Comparison of ENCODE assay signal across 8 cellular contexts in the genomic region with DNA sequence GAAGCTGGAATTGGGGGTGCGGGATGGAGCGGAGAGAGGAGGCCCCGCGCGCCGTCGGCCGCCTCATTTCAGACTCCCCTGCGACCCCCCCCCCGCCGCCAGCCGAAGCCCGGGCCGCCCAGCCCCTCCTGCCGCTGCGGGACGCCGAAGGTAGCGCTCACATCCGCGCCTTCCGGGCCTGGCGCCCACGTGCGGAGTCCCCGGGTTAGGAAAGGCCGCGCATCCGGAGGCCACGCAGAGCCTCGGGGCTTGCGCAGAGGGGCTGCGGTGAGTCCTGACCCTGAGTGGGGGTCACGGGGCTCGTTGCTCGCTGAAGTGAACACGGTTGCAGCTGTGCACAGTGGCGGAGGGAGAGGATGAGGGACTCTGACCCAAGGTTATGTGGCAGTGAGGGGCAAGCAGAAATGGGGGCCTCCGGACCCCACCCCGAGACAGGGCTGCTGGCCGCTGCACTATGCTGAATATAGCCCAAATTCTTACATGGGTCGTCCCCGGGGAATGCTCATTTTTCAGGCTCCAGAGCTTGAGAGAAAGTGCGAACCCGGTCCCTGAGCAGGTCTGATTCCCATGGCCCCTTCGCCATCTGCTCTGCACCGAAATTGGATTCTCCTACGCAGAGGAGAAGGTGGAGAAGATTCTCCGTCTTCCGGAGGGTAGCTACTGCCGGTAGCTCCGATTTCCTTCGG. TPM values are rescaled to one million over a fixed set of nuclear protein-coding genes. Genes with fewer than 3 reads are reported as not detected.
A peak's percentile ranks its signal among the peaks of the same experiment; 100 is the strongest.
DNase-seq lines count a peak whose midpoint lies in the region; ATAC-seq and TF ChIP-seq lines count a peak whose summit lies in the region.

No MANE protein-coding gene starts in this region.

- intact Hi-C loops in activated B cell treated with CpG ODN at 0.5 μM for 24 hours (cut with micrococcal nuclease), result loop anchor here (5.0 kb wide), 2 partner anchors 40 to 400 kb away; a partner anchor contains a TSS

- H3K27me3 Mint-ChIP-seq in activated B cell treated with CpG ODN at 0.5 μM for 24 hours, result no peaks in the 10 kb centered on the region
- H3K27me3 Mint-ChIP-seq in central memory CD8-positive, alpha-beta T cell, result no peaks in the 10 kb centered on the region

- peaks cover 13% of the 10 kb centered on the region for H3K36me3 Mint-ChIP-seq in activated B cell treated with CpG ODN at 0.5 μM for 24 hours (ENCODE audit: low read depth)
- H3K36me3 Mint-ChIP-seq in central memory CD8-positive, alpha-beta T cell (ENCODE audit: insufficient read depth), result peaks cover 6% of the 10 kb centered on the region

- in situ Hi-C loops in KBM-7 (cut with MboI; ENCODE audit: low pct_unique_long_range_greater_than_20kb, low sequenced_read_pairs), result no loop called here

- peak overlapping the region; percentile 79 for H3K4me3 Mint-ChIP-seq in activated B cell treated with CpG ODN at 0.5 μM for 24 hours
- H3K4me3 Mint-ChIP-seq in central memory CD8-positive, alpha-beta T cell, result peak overlapping the region; percentile 94

- POLR2A ChIA-PET in activated B cell treated with CpG ODN at 0.5 μM for 24 hours (lab: Charles Lee), result interaction anchor here (0.9 to 1.6 kb wide), 5 partner anchors 8 to 30 kb away, joined by 3 to 5 read pairs (median 3); no protein-coding TSS in a partner anchor

- H3K4me1 Mint-ChIP-seq in activated B cell treated with CpG ODN at 0.5 μM for 24 hours, result peaks cover 20% of the 10 kb centered on the region
- peaks cover 34% of the 10 kb centered on the region for H3K4me1 Mint-ChIP-seq in central memory CD8-positive, alpha-beta T cell

- TF ChIP-seq CTCF in activated B cell treated with CpG ODN at 0.5 μM for 24 hours (IDR thresholded peaks at IDR 0.05), result no peak

- peak overlapping the region; percentile 35 for H3K27ac Mint-ChIP-seq in activated B cell treated with CpG ODN at 0.5 μM for 24 hours
- H3K27ac Mint-ChIP-seq in central memory CD8-positive, alpha-beta T cell (ENCODE audit: low read depth), result no peak overlapping the region

- CTCF ChIA-PET in activated B cell treated with CpG ODN at 0.5 μM for 24 hours (lab: Charles Lee), result no interaction called here

- ATAC-seq in GM21723 (IDR thresholded peaks at IDR 0.05; ENCODE audit: unreplicated experiment) (peak; percentile 38), activated B cell treated with CpG ODN at 0.5 μM for 24 hours (ENCODE audit: low read depth) (peak; percentile 38), left lobe of liver (peak; percentile 37)
- ATAC-seq in central memory CD8-positive, alpha-beta T cell (replicated peaks; ENCODE audit: extremely low read depth, poor library complexity, severe bottlenecking), result peak; percentile 38

- DNase-seq in GM04504 (ENCODE audit: low read depth), result peak; percentile 19
- DNase-seq in KBM-7, result peak; percentile 42
- DNase-seq in activated B cell treated with CpG ODN at 0.5 μM for 24 hours, result peak; percentile 45
- DNase-seq in central memory CD8-positive, alpha-beta T cell (ENCODE audit: low spot score in 2 of 2), result no peak
- peak; percentile 49 for DNase-seq in left lobe of liver (ENCODE audit: low spot score)
- peak; percentile 30 to 51 for DNase-seq in stimulated activated CD4-positive, alpha-beta T cell treated with anti-CD3 and anti-CD28 coated beads, Interleukin-2, amount 100 ng/mL, for 48 hours
- no peak for DNase-seq in NCI-H510A treated with DMSO at 0.1 percent for 48 hours (lab: John Stamatoyannopoulos, UW)

- H3K9me3 Mint-ChIP-seq in activated B cell treated with CpG ODN at 0.5 μM for 24 hours, result no peaks in the 10 kb centered on the region
- no peaks in the 10 kb centered on the region for H3K9me3 Mint-ChIP-seq in central memory CD8-positive, alpha-beta T cell

RNA-seq across cellular contexts. Expression of a gene that starts 0.7 kb away (rescaled TPM):
- total RNA-seq in activated B cell treated with CpG ODN at 0.5 μM for 24 hours (15.0 and 21.2 TPM in 2 replicates), left lobe of liver (4.4 TPM)

Comparison
In these comparisons a context has a peak if more than half of its experiments do, and no peak if none do; other contexts are left out.
1. DNase-seq: peak in GM04504 (single experiment), KBM-7 (single experiment), activated B cell treated with CpG ODN at 0.5 μM for 24 hours (single experiment), left lobe of liver (single experiment) and stimulated activated CD4-positive, alpha-beta T cell treated with anti-CD3 and anti-CD28 coated beads, Interleukin-2, amount 100 ng/mL, for 48 hours (2 of 2); none in central memory CD8-positive, alpha-beta T cell (0 of 2) and NCI-H510A treated with DMSO at 0.1 percent for 48 hours (single experiment).
2. Peak in every context shown above with its lines, with median percentiles within 50 percentile points of each other: ATAC-seq.